Comparison of ENCODE assay signal across 1 cellular context in the genomic region with DNA sequence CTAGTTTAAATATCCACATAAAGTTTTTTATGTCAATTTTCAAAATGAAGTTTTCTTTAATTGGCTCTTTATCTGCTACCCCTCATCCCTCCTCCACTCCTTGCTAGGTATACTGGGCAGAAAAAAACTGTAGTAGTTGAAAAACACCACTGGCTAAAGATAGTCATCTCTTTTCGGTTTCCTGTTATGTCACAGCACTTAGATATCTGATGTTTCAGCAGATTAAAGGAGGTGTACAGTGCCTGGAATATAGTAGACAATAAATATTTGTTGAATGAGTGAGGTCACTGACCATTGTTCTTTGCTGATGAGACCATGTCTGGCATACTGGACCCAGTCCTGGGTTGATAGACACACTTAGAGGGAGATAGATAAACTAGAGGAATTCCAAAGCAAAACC.
TF ChIP-seq lines count a peak whose summit lies in the region.

No MANE protein-coding gene starts in this region.

TF ChIP-seq in endothelial cell of umbilical vein, 7 proteins besides CTCF, POLR2A, EP300 and RAD21:
- peak; percentile 53 for TF ChIP-seq JUN (IDR thresholded peaks at IDR 0.05; ENCODE audit: borderline replicate concordance, insufficient read depth, insufficient read length, low read depth)
- TF ChIP-seq MYC (IDR thresholded peaks at IDR 0.05; ENCODE audit: low read depth, low read length): no peak
- TF ChIP-seq POLR2AphosphoS5 (IDR thresholded peaks at IDR 0.05; ENCODE audit: insufficient read depth, low read depth, low read length): peak; percentile 13
- TF ChIP-seq GATA2 (IDR thresholded peaks at IDR 0.05; ENCODE audit: insufficient read depth, insufficient read length, low read depth, low read length): peak; percentile 83
TF ChIP-seq in endothelial cell of umbilical vein: peak in this region for 3.
